In the genomic region with DNA sequence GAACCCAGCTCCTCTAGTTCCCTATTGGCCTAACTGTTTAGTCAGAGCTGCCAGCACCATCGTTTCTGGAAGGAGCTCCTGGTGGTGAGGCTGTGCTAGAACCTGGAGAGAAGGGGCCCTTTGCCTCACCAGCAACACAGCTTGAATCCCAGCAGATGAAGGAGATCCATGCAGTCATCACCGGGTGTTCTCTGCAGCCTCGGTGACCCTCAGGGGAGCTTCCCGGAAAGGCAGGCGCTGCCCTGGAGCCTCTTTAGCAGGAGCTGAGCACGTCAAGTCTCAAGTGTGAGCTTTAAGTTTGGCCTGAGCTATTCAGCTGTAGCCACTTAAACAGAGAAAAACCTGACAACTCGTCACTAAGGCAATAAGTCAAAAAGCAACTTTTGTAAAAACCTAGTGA, we compare ENCODE assay signal across 18 cellular contexts.
DNase-seq lines count a peak whose midpoint lies in the region; ATAC-seq and TF ChIP-seq lines count a peak whose summit lies in the region.
"Had no signal": no experiment of that assay in that cellular context is flagged by ENCODE, and none has a peak within 500 bp of the region (broad histone marks: within the 10 kb centered on the region; RNA-seq: fewer than 3 reads in every experiment).

No MANE protein-coding gene starts in this region.

- H2BK120ac ChIP-seq in IMR-90 (ENCODE audit: low read depth, low read length): no peak overlapping the region
- H2BK120ac ChIP-seq in neuronal stem cell (ENCODE audit: low read depth, low read length): no peak overlapping the region

- H3K36me3 ChIP-seq in IMR-90 (ENCODE audit: control insufficient read depth, insufficient read depth, low read length) (no peaks in the 10 kb centered on the region), left ventricle myocardium inferior (no peaks in the 10 kb centered on the region), neuronal stem cell (replicated peaks in 1 of 2; ENCODE audit: control insufficient read depth in 2 of 2, insufficient read depth in 2 of 2, low read length in 2 of 2) (no peaks in the 10 kb centered on the region), smooth muscle cell (ENCODE audit: low read depth) (no peaks in the 10 kb centered on the region)
- H3K36me3 ChIP-seq: SJCRH30 had no signal

- H3K79me1 ChIP-seq in IMR-90 (ENCODE audit: low read depth in 1 of 2, low read length in 2 of 2) (no peaks in the 10 kb centered on the region), neuronal stem cell (ENCODE audit: low read depth, low read length) (no peaks in the 10 kb centered on the region)

- POLR2A ChIA-PET in IMR-90 (lab: Charles Lee; ENCODE audit: unreplicated experiment): no interaction called here

- H4K20me1 ChIP-seq in IMR-90 (ENCODE audit: insufficient read depth, low read length) (no peaks in the 10 kb centered on the region), smooth muscle cell (ENCODE audit: low read depth) (no peaks in the 10 kb centered on the region)

- no peaks in the 10 kb centered on the region for H3K9me1 ChIP-seq in IMR-90 (ENCODE audit: insufficient read depth, low read length)

- H4K91ac ChIP-seq in IMR-90 (ENCODE audit: insufficient read depth, low read depth, low read length): no peak overlapping the region
- H4K91ac ChIP-seq in neuronal stem cell (ENCODE audit: low read depth, low read length, poor library complexity): no peak overlapping the region

- in situ Hi-C loops in IMR-90 (cut with MboI; ENCODE audit: low sequenced_read_pairs): no loop called here

- no peak overlapping the region for H2BK12ac ChIP-seq in neuronal stem cell (ENCODE audit: low read length)

- TF ChIP-seq RAD21 in IMR-90 (IDR thresholded peaks at IDR 0.05; ENCODE audit: low read length): no peak

- H3K14ac ChIP-seq in IMR-90 (replicated peaks; ENCODE audit: low read depth, low read length) (no peak overlapping the region), neuronal stem cell (ENCODE audit: low read length) (no peak overlapping the region)

- H2AFZ ChIP-seq in IMR-90 (replicated peaks; ENCODE audit: low read length, poor library complexity) (no peak overlapping the region), neuronal stem cell (ENCODE audit: low read length) (no peak overlapping the region), smooth muscle cell (ENCODE audit: low read depth) (no peak overlapping the region)

- WGBS in IMR-90 (ENCODE audit: extremely low coverage in 2 of 2, insufficient read length in 1 of 2), 2 experiments: 100% methylated on average over 1 of the region's 7 CpGs; no CpG with 5 or more reads in 1 of the 2 experiments
- WGBS in neuronal stem cell (ENCODE audit: extremely low coverage in 2 of 2, insufficient read length in 2 of 2, insufficient replicate concordance in 1 of 2), 2 donors: no CpG with 5 or more reads among the region's 7 CpGs
- 85% methylated on average over 7 of the region's 7 CpGs for WGBS in smooth muscle cell (ENCODE audit: low lambda C conversion rate)

- 0 out of 2 replicates have a peak overlapping the region, but pooled peaks have one; percentile 24 for H3K4ac ChIP-seq in IMR-90 (ENCODE audit: low read depth, low read length)
- no peak overlapping the region for H3K4ac ChIP-seq in neuronal stem cell (ENCODE audit: low read length)

- H2BK5ac ChIP-seq in IMR-90 (ENCODE audit: low read depth, low read length, poor library complexity, severe bottlenecking): no peak overlapping the region
- no peak overlapping the region for H2BK5ac ChIP-seq in neuronal stem cell (ENCODE audit: low read length)

- no peak overlapping the region for H3K56ac ChIP-seq in IMR-90 (ENCODE audit: extremely low read depth, insufficient read depth, low read length)

- H2BK15ac ChIP-seq in IMR-90 (ENCODE audit: low read depth, low read length) (0 out of 3 replicates have a peak overlapping the region, but pooled peaks have one; percentile 13), neuronal stem cell (ENCODE audit: low read length) (no peak overlapping the region)

- BruUV-seq in IMR-90 (replicated peaks; lab: Mats Ljungman, UMichigan): no TSS peak

- H2AK5ac ChIP-seq in IMR-90 (ENCODE audit: low read depth, low read length) (0 out of 2 replicates have a peak overlapping the region, but pooled peaks have one; percentile 38), neuronal stem cell (ENCODE audit: low read depth, low read length) (no peak overlapping the region)

- H3K4me1 ChIP-seq in IMR-90 (ENCODE audit: control insufficient read depth, insufficient read depth, low read length) (peaks cover 4% of the 10 kb centered on the region; the same call in 1 of the 2 replicates), left ventricle myocardium inferior (peaks cover 11% of the 10 kb centered on the region), neuronal stem cell (ENCODE audit: control insufficient read depth in 2 of 2, insufficient read depth in 1 of 2, low read depth in 1 of 2, low read length in 2 of 2) (no peaks in the 10 kb centered on the region), smooth muscle cell (ENCODE audit: low read depth) (peaks cover 3% of the 10 kb centered on the region)
- H3K4me1 ChIP-seq: SJCRH30 had no signal

- H3K9ac ChIP-seq in IMR-90 (ENCODE audit: low read depth, low read length): no peak overlapping the region
- H3K9ac ChIP-seq in neuronal stem cell (ENCODE audit: low read depth, low read length, poor library complexity): no peak overlapping the region
- H3K9ac ChIP-seq in smooth muscle cell (ENCODE audit: low read depth): peak overlapping the region; percentile 76

- ATAC-seq in IMR-90 (ENCODE audit: low read depth): no peak
- no peak for ATAC-seq in HG02973 (IDR thresholded peaks at IDR 0.05; ENCODE audit: unreplicated experiment)

- H3F3A ChIP-seq in smooth muscle cell (ENCODE audit: low read depth): peaks cover 5% of the 10 kb centered on the region

- H3K27me3 ChIP-seq in IMR-90 (ENCODE audit: control insufficient read depth, insufficient read depth, low read length) (peaks cover 1% of the 10 kb centered on the region; the same call in 1 of the 2 replicates), left ventricle myocardium inferior (ENCODE audit: low read depth) (no peaks in the 10 kb centered on the region), neuronal stem cell (ENCODE audit: control insufficient read depth in 3 of 3, insufficient read depth in 3 of 3, low read depth in 1 of 3, low read length in 3 of 3) (no peaks in the 10 kb centered on the region), smooth muscle cell (ENCODE audit: low read depth) (no peaks in the 10 kb centered on the region)
- H3K27me3 ChIP-seq: SJCRH30 had no signal

- no peak for TF ChIP-seq CTCF in IMR-90 (conservative IDR thresholded peaks at IDR 0.05; ENCODE audit: low read depth, low read length)
- TF ChIP-seq CTCF in left ventricle myocardium inferior (IDR thresholded peaks at IDR 0.05; ENCODE audit: borderline replicate concordance): peak; percentile 13
- TF ChIP-seq CTCF in smooth muscle cell (IDR thresholded peaks at IDR 0.05; ENCODE audit: borderline replicate concordance, insufficient read depth, poor library complexity, severe bottlenecking): no peak

- no peak overlapping the region for H3K23ac ChIP-seq in IMR-90 (ENCODE audit: low read depth, low read length)
- no peak overlapping the region for H3K23ac ChIP-seq in neuronal stem cell (ENCODE audit: low read depth, low read length, poor library complexity)

- CTCF ChIA-PET in IMR-90 (lab: Yijun Ruan, JAX): no interaction called here

- no peak for TF ChIP-seq POLR2A in IMR-90 (IDR thresholded peaks at IDR 0.05; ENCODE audit: low read depth, low read length)

- no peak overlapping the region for H2BK20ac ChIP-seq in IMR-90 (ENCODE audit: low read depth, low read length)

- H2AK9ac ChIP-seq in IMR-90 (replicated peaks; ENCODE audit: low read depth, low read length, poor library complexity): no peak overlapping the region

- DNase-seq in IMR-90 (no peak), left ventricle myocardium inferior (peak; percentile 42), neuronal stem cell (ENCODE audit: low spot score) (no peak), smooth muscle cell (lab: John Stamatoyannopoulos, UW; ENCODE audit: unreplicated experiment) (no peak), NCI-H146 treated with DMSO at 0.1 percent for 48 hours (lab: John Stamatoyannopoulos, UW; ENCODE audit: unreplicated experiment) (no peak), GDM1 (lab: John Stamatoyannopoulos, UW) (no peak)
- DNase-seq: ACHN; CD4-positive, alpha-beta T cell; DMS79; H7; Kasumi-1; MM.1S; NCI-H1105; NCI-H1694 treated with DMSO at 0.1 percent for 48 hours; NCI-H345; NK-92 treated with Interleukin-12 subunit alpha and Interleukin-12 subunit beta, amount 100 ng/mL, for 24 hours had no signal

- H3K4me2 ChIP-seq in IMR-90 (ENCODE audit: low read depth, low read length): no peak overlapping the region
- no peak overlapping the region for H3K4me2 ChIP-seq in neuronal stem cell (ENCODE audit: insufficient read depth, low read length, poor library complexity, severe bottlenecking)
- no peak overlapping the region for H3K4me2 ChIP-seq in smooth muscle cell

- H3K18ac ChIP-seq in IMR-90 (ENCODE audit: low read depth, low read length) (no peak overlapping the region), neuronal stem cell (ENCODE audit: low read length) (peak overlapping the region; percentile 46)

- H3K4me3 ChIP-seq in IMR-90 (ENCODE audit: insufficient read depth, low read depth, low read length): no peak overlapping the region
- H3K4me3 ChIP-seq in left ventricle myocardium inferior: no peak overlapping the region
- no peak overlapping the region for H3K4me3 ChIP-seq in neuronal stem cell (ENCODE audit: low read length in 2 of 2)
- H3K4me3 ChIP-seq in smooth muscle cell: no peak overlapping the region
- H3K4me3 ChIP-seq: SJCRH30 had no signal

- no peak overlapping the region for H4K5ac ChIP-seq in IMR-90 (ENCODE audit: low read depth, low read length)

- intact Hi-C loops in IMR-90 (cut with micrococcal nuclease): no loop called here
- intact Hi-C loops in left ventricle myocardium inferior (cut with micrococcal nuclease): no loop called here

- no peak overlapping the region for H3K27ac ChIP-seq in IMR-90 (ENCODE audit: insufficient read depth, low read length)
- H3K27ac ChIP-seq in left ventricle myocardium inferior (replicated peaks): peak overlapping the region; percentile 62
- H3K27ac ChIP-seq in neuronal stem cell (replicated peaks; ENCODE audit: low read length): no peak overlapping the region
- H3K27ac ChIP-seq in smooth muscle cell (ENCODE audit: low read depth): peak overlapping the region; percentile 83
- H3K27ac ChIP-seq: SJCRH30 had no signal

- H3K79me2 ChIP-seq in smooth muscle cell (ENCODE audit: low read depth): no peaks in the 10 kb centered on the region

- H4K8ac ChIP-seq in IMR-90 (ENCODE audit: low read depth in 2 of 2, low read length in 2 of 2) (no peak overlapping the region), neuronal stem cell (ENCODE audit: low read depth, low read length) (no peak overlapping the region)

- H3K9me3 ChIP-seq in IMR-90 (ENCODE audit: control insufficient read depth, insufficient read depth, low read length): no peaks in the 10 kb centered on the region
- H3K9me3 ChIP-seq in left ventricle myocardium inferior (replicated peaks): no peaks in the 10 kb centered on the region
- H3K9me3 ChIP-seq in neuronal stem cell (replicated peaks in 1 of 2; ENCODE audit: control insufficient read depth in 2 of 2, insufficient read depth in 1 of 2, low read depth in 1 of 2, low read length in 2 of 2): no peaks in the 10 kb centered on the region
- no peaks in the 10 kb centered on the region for H3K9me3 ChIP-seq in smooth muscle cell (replicated peaks; ENCODE audit: low read depth)
- H3K9me3 ChIP-seq: SJCRH30 had no signal

- dilution Hi-C loops in IMR-90 (cut with HindIII; ENCODE audit: low sequenced_read_pairs, unreplicated experiment): no loop called here

Comparison
In these comparisons a context has a peak if more than half of its experiments do, and no peak if none do; other contexts are left out.
1. H3K27ac ChIP-seq: peak in left ventricle myocardium inferior (single experiment) and smooth muscle cell (single experiment); none in IMR-90 (single experiment) and neuronal stem cell (single experiment).